In genomic region chr11:95593101-95593500, GRCh38 we compare ENCODE assay signal across 18 cellular contexts.
DNase-seq lines count a peak whose midpoint lies in the region; ATAC-seq and TF ChIP-seq lines count a peak whose summit lies in the region.
"Had no signal": no experiment of that assay in that cellular context is flagged by ENCODE, and none has a peak within 500 bp of the region (broad histone marks: within the 10 kb centered on the region; RNA-seq: fewer than 3 reads in every experiment).

No MANE protein-coding gene starts in this region.

- no peak for TF ChIP-seq CTCF in HEK293 (tag by site-specific recombination; IDR thresholded peaks at IDR 0.05)
- no peak for TF ChIP-seq CTCF in retinal pigment epithelial cell (conservative IDR thresholded peaks at IDR 0.05; ENCODE audit: low read depth, low read length)

- no peaks in the 10 kb centered on the region for H3K4me1 ChIP-seq in HEK293 (ENCODE audit: control insufficient read depth, insufficient read depth, low read length)
- no peaks in the 10 kb centered on the region for H3K4me1 ChIP-seq in naive thymus-derived CD4-positive, alpha-beta T cell (ENCODE audit: control insufficient read depth in 2 of 2, insufficient read depth in 2 of 2, low read length in 2 of 2)
- H3K4me1 ChIP-seq: Caco-2, colonic mucosa, spleen had no signal

- CTCF ChIA-PET in HEK293 (lab: Yijun Ruan, JAX), result interaction anchor here (0.6 kb wide), 2 partner anchors 112 to 361 kb away, joined by 3 read pairs; no protein-coding TSS in a partner anchor
- CTCF ChIA-PET in naive thymus-derived CD4-positive, alpha-beta T cell (lab: Charles Lee), result no interaction called here

- H3K9me3 Mint-ChIP-seq in naive thymus-derived CD4-positive, alpha-beta T cell, result peaks cover 0 to 16% (median 0%) of the 10 kb centered on the region in 11 donors

- H3K27ac Mint-ChIP-seq in naive thymus-derived CD4-positive, alpha-beta T cell, result no peak overlapping the region

- intact Hi-C loops in naive thymus-derived CD4-positive, alpha-beta T cell (cut with micrococcal nuclease), result no loop called here

- no peaks in the 10 kb centered on the region for H3K36me3 ChIP-seq in HEK293 (ENCODE audit: control insufficient read depth in 2 of 2, insufficient read depth in 1 of 2, low read length in 2 of 2)
- H3K36me3 ChIP-seq in naive thymus-derived CD4-positive, alpha-beta T cell (ENCODE audit: control insufficient read depth in 2 of 3, insufficient read depth in 3 of 3, low read length in 3 of 3), result no peaks in the 10 kb centered on the region
- H3K36me3 ChIP-seq: colonic mucosa, pancreas, spleen, thoracic aorta had no signal

- H3K4me3 ChIP-seq in HEK293 (ENCODE audit: low read depth, low read length) (no peak overlapping the region), retinal pigment epithelial cell (ENCODE audit: low read length) (no peak overlapping the region)
- H3K4me3 ChIP-seq in naive thymus-derived CD4-positive, alpha-beta T cell (ENCODE audit: low read length), result no peak overlapping the region
- H3K4me3 ChIP-seq: colonic mucosa, pancreas, spleen, thoracic aorta had no signal

- no peak overlapping the region for H3K27ac ChIP-seq in HEK293 (ENCODE audit: extremely low read depth, low read depth, low read length)
- no peak overlapping the region for H3K27ac ChIP-seq in naive thymus-derived CD4-positive, alpha-beta T cell (ENCODE audit: low read depth, low read length)
- H3K27ac ChIP-seq: colonic mucosa, pancreas, spleen had no signal

- POLR2A ChIA-PET in HEK293 (lab: Yijun Ruan, JAX), result interaction anchor here (1.4 kb wide), 1 partner anchor 362 kb away, joined by 3 read pairs; the partner anchor contains the start of gene SESN3
- POLR2A ChIA-PET in naive thymus-derived CD4-positive, alpha-beta T cell (lab: Charles Lee), result interaction anchor here (0.8 kb wide), 1 partner anchor 12 kb away, joined by 3 read pairs; no protein-coding TSS in a partner anchor

- no peaks in the 10 kb centered on the region for H3K9me3 ChIP-seq in HEK293 (ENCODE audit: control insufficient read depth, insufficient read depth, low read depth, low read length)
- no peaks in the 10 kb centered on the region for H3K9me3 ChIP-seq in naive thymus-derived CD4-positive, alpha-beta T cell (ENCODE audit: control insufficient read depth in 2 of 3, low read length in 3 of 3)
- H3K9me3 ChIP-seq: Caco-2, colonic mucosa, pancreas, spleen, thoracic aorta had no signal

- peak; percentile 67 for DNase-seq in NCI-H69 (lab: John Stamatoyannopoulos, UW)
- peak; percentile 83 for DNase-seq in retinal pigment epithelial cell (ENCODE audit: low read depth)
- no peak for DNase-seq in naive thymus-derived CD4-positive, alpha-beta T cell
- no peak for DNase-seq in NCI-H524 (lab: John Stamatoyannopoulos, UW)
- no peak for DNase-seq in activated CD8-positive, alpha-beta memory T cell treated with anti-CD3 and anti-CD28 coated beads, Interleukin-2, amount 50 U/mL, for 4 hours
- no peak for DNase-seq in SHP77 (lab: John Stamatoyannopoulos, UW)
- DNase-seq: activated CD4-positive, alpha-beta T cell treated with anti-CD3 and anti-CD28 coated beads for 4 hours; activated gamma-delta T cell treated with Interleukin-2 at 50 U/mL for 16 hours; amniotic stem cell; Caco-2; colonic mucosa; NCI-H2029 treated with DMSO at 0.1 percent for 48 hours; NCI-H774; pancreas; spleen had no signal

- no peaks in the 10 kb centered on the region for H3K27me3 Mint-ChIP-seq in naive thymus-derived CD4-positive, alpha-beta T cell

- peaks cover 0 to 7% (median 0%) of the 10 kb centered on the region in 5 donors for H3K36me3 Mint-ChIP-seq in naive thymus-derived CD4-positive, alpha-beta T cell

- H3K4me1 Mint-ChIP-seq in naive thymus-derived CD4-positive, alpha-beta T cell, result peaks cover 2 to 28% (median 16%) of the 10 kb centered on the region in 7 donors

- ATAC-seq in esophagus mucosa, result peak; percentile 60
- no peak for ATAC-seq in naive thymus-derived CD4-positive, alpha-beta T cell

- no peaks in the 10 kb centered on the region for H3K27me3 ChIP-seq in naive thymus-derived CD4-positive, alpha-beta T cell (ENCODE audit: control insufficient read depth in 2 of 2, insufficient read depth in 2 of 2, low read length in 2 of 2)
- H3K27me3 ChIP-seq: colonic mucosa, pancreas, spleen had no signal

- H3K4me3 Mint-ChIP-seq in naive thymus-derived CD4-positive, alpha-beta T cell, result no peak overlapping the region

TF ChIP-seq in HEK293, 187 proteins besides CTCF, POLR2A, EP300 and RAD21:
- TF ChIP-seq ZBTB44 (tag by site-specific recombination; IDR thresholded peaks at IDR 0.05), result 0 out of 2 replicates have a peak, but pooled peaks have one; percentile 27
- TF ChIP-seq ZNF133 (tag by site-specific recombination; IDR thresholded peaks at IDR 0.05), result no peak

Comparison
In these comparisons a context has a peak if more than half of its experiments do, and no peak if none do; other contexts are left out.
1. DNase-seq: peak in NCI-H69 (single experiment) and retinal pigment epithelial cell (single experiment); none in naive thymus-derived CD4-positive, alpha-beta T cell (0 of 9), NCI-H524 (0 of 2), activated CD8-positive, alpha-beta memory T cell treated with anti-CD3 and anti-CD28 coated beads, Interleukin-2, amount 50 U/mL, for 4 hours (single experiment) and SHP77 (0 of 2).